Comparison of ENCODE assay signal across 13 cellular contexts in the genomic region with DNA sequence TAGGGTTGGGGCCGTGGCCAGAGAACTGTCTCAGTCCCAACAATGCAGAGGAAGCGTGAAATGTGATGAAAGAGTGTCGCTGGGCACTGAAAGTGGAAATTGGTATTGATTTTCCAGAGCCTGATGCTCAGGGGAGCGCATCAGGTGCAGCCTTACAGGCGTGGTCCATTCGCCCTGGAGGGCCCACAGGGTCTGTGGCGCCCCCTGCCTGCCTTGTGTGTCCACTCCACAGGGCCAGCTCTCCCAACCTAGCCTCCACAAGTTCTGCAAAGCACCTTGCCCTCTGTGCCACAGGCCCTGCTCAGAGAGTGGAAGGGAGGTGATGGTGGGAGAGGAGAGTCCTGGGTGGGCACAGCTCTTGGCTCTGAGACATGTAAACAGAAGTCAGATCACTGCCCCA. TPM values are rescaled to one million over a fixed set of nuclear protein-coding genes. Genes with fewer than 3 reads are reported as not detected.
A peak's percentile ranks its signal among the peaks of the same experiment; 100 is the strongest.
DNase-seq lines count a peak whose midpoint lies in the region; ATAC-seq and TF ChIP-seq lines count a peak whose summit lies in the region.
"Had no signal": no experiment of that assay in that cellular context is flagged by ENCODE, and none has a peak within 500 bp of the region (broad histone marks: within the 10 kb centered on the region; RNA-seq: fewer than 3 reads in every experiment).

No MANE protein-coding gene starts in this region.

- intact Hi-C loops in CD14-positive monocyte (cut with micrococcal nuclease): no loop called here
- intact Hi-C loops in sciatic nerve (cut with DNase I): no loop called here

- H3K27ac Mint-ChIP-seq in CD14-positive monocyte: peak overlapping the region in 1 of 7 donors; percentile 66
- H3K27ac Mint-ChIP-seq: activated B cell treated with CpG ODN at 0.5 μM for 24 hours; activated naive CD4-positive, alpha-beta T cell treated with anti-CD3 and anti-CD28 coated beads, Interleukin-2, amount 50 U/mL, for 24 hours; effector memory CD8-positive, alpha-beta T cell had no signal

- H3K27me3 Mint-ChIP-seq in CD14-positive monocyte (ENCODE audit: low read depth in 3 of 3): peaks cover 2 to 14% (median 5%) of the 10 kb centered on the region in 3 donors
- H3K27me3 Mint-ChIP-seq: activated naive CD4-positive, alpha-beta T cell treated with anti-CD3 and anti-CD28 coated beads, Interleukin-2, amount 50 U/mL, for 24 hours had no signal

- no peaks in the 10 kb centered on the region for H3K4me1 Mint-ChIP-seq in CD14-positive monocyte
- H3K4me1 Mint-ChIP-seq: activated B cell treated with CpG ODN at 0.5 μM for 24 hours; activated naive CD4-positive, alpha-beta T cell treated with anti-CD3 and anti-CD28 coated beads, Interleukin-2, amount 50 U/mL, for 24 hours had no signal

- H3K4me3 Mint-ChIP-seq in CD14-positive monocyte: no peak overlapping the region
- H3K4me3 Mint-ChIP-seq: activated B cell treated with CpG ODN at 0.5 μM for 24 hours; activated naive CD4-positive, alpha-beta T cell treated with anti-CD3 and anti-CD28 coated beads, Interleukin-2, amount 50 U/mL, for 24 hours; effector memory CD8-positive, alpha-beta T cell had no signal

- peak; percentile 16 for TF ChIP-seq CTCF in CD14-positive monocyte (IDR thresholded peaks at IDR 0.05)
- TF ChIP-seq CTCF in fibroblast of villous mesenchyme (IDR thresholded peaks at IDR 0.05; ENCODE audit: insufficient read depth, low read depth, low read length): peak; percentile 6

- peaks cover 0 to 3% (median 0%) of the 10 kb centered on the region in 7 donors for H3K9me3 Mint-ChIP-seq in CD14-positive monocyte
- H3K9me3 Mint-ChIP-seq: activated B cell treated with CpG ODN at 0.5 μM for 24 hours; activated naive CD4-positive, alpha-beta T cell treated with anti-CD3 and anti-CD28 coated beads, Interleukin-2, amount 50 U/mL, for 24 hours; effector memory CD8-positive, alpha-beta T cell had no signal

- no peak overlapping the region for H3K4me3 ChIP-seq in fibroblast of villous mesenchyme (ENCODE audit: low read depth, low read length)

- DNase-seq in CD14-positive monocyte (ENCODE audit: low spot score): peak; percentile 27
- peak; percentile 44 for DNase-seq in Daoy (ENCODE audit: low read depth)
- peak; percentile 22 for DNase-seq in NCI-H2227 treated with DMSO at 0.1 percent for 48 hours (lab: John Stamatoyannopoulos, UW)
- no peak for DNase-seq in fibroblast of villous mesenchyme (ENCODE audit: low read depth)
- no peak for DNase-seq in sciatic nerve (ENCODE audit: low spot score)
- DNase-seq: activated B cell treated with CpG ODN at 0.5 μM for 24 hours; effector memory CD8-positive, alpha-beta T cell; GDM1; Karpas-422; stimulated activated CD4-positive, alpha-beta T cell treated with anti-CD3 and anti-CD28 coated beads, Interleukin-2, amount 100 ng/mL, for 48 hours had no signal

- ATAC-seq in sciatic nerve (no peak), HG02610 (IDR thresholded peaks at IDR 0.05; ENCODE audit: unreplicated experiment) (no peak), GM18909 (IDR thresholded peaks at IDR 0.05; ENCODE audit: poor library complexity, unreplicated experiment) (no peak)
- ATAC-seq: effector memory CD8-positive, alpha-beta T cell had no signal

- H3K36me3 Mint-ChIP-seq in CD14-positive monocyte: no peaks in the 10 kb centered on the region
- H3K36me3 Mint-ChIP-seq: activated naive CD4-positive, alpha-beta T cell treated with anti-CD3 and anti-CD28 coated beads, Interleukin-2, amount 50 U/mL, for 24 hours had no signal

RNA-seq across cellular contexts. Expression of gene LMO1, which starts 54.9 kb away (rescaled TPM):
- polyA plus RNA-seq in CD14-positive monocyte: not detected
- total RNA-seq in Daoy (2014; rRNA removed; shearing (Covaris generic)): 2.1 TPM in 1 of 2 replicates, not detected in the other
- total RNA-seq in fibroblast of villous mesenchyme (not detected in 2 replicates), sciatic nerve (0.62 TPM)
- total RNA-seq: activated B cell treated with CpG ODN at 0.5 μM for 24 hours had no signal

Comparison
In these comparisons a context has a peak if more than half of its experiments do, and no peak if none do; other contexts are left out.
1. DNase-seq: peak in CD14-positive monocyte (single experiment), Daoy (single experiment) and NCI-H2227 treated with DMSO at 0.1 percent for 48 hours (single experiment); none in fibroblast of villous mesenchyme (single experiment) and sciatic nerve (single experiment).